In genomic region chr15:59656935-59657634, GRCh38 we compare ENCODE assay signal across 1 cellular context.
TF ChIP-seq lines count a peak whose summit lies in the region.

TSS of gene GTF2A2 (minus strand) at chr15:59657515. CDS start at chr15:59652277, 5,238 bp downstream.

TF ChIP-seq in GM12878, 131 proteins besides CTCF, POLR2A, EP300 and RAD21 (continued from another document and continues in another):
- TF ChIP-seq REST (IDR thresholded peaks at IDR 0.05; ENCODE audit: low read depth, low read length) (no peak), TAF1 (IDR thresholded peaks at IDR 0.05; ENCODE audit: borderline replicate concordance, low read depth, low read length) (peak; percentile 83), SPI1 (IDR thresholded peaks at IDR 0.05; ENCODE audit: borderline replicate concordance, insufficient read depth, low read depth, low read length) (peak; percentile 38; the same call in 1 of the 2 replicates), ELK1 (IDR thresholded peaks at IDR 0.05; ENCODE audit: low read depth, low read length) (no peak; the same call in 1 of the 2 replicates), MYB (IDR thresholded peaks at IDR 0.05; ENCODE audit: borderline replicate concordance, low read depth, low read length) (no peak), ZNF274 (IDR thresholded peaks at IDR 0.05; ENCODE audit: insufficient read depth, insufficient read length) (no peak), MLLT1 (IDR thresholded peaks at IDR 0.05) (peak; percentile 98), ZNF24 (IDR thresholded peaks at IDR 0.05) (0 out of 2 replicates have a peak, but pooled peaks have one; percentile 13), NR2C2 (IDR thresholded peaks at IDR 0.05; ENCODE audit: borderline replicate concordance, control insufficient read depth, insufficient read length, low read depth) (peak; percentile 56), SRF (IDR thresholded peaks at IDR 0.05; ENCODE audit: low read depth in 2 of 2, low read length in 2 of 2) (no peak), RAD51 (IDR thresholded peaks at IDR 0.05) (no peak), BACH1 (IDR thresholded peaks at IDR 0.05; ENCODE audit: borderline replicate concordance) (peak; percentile 74), CBX3 (IDR thresholded peaks at IDR 0.05; ENCODE audit: borderline replicate concordance, low read depth) (no peak), ATF3 (IDR thresholded peaks at IDR 0.05; ENCODE audit: borderline replicate concordance, extremely low read depth, low read depth, low read length) (no peak), CEBPZ (IDR thresholded peaks at IDR 0.05; ENCODE audit: low read depth, low read length) (no peak), EED (IDR thresholded peaks at IDR 0.05; ENCODE audit: low read depth) (peak; percentile 78), RB1 (IDR thresholded peaks at IDR 0.05; ENCODE audit: borderline replicate concordance) (peak; percentile 84; the same call in 1 of the 2 replicates), NBN (IDR thresholded peaks at IDR 0.05) (peak; percentile 75; the same call in 1 of the 2 replicates), ZNF622 (IDR thresholded peaks at IDR 0.05) (no peak), SUPT20H (IDR thresholded peaks at IDR 0.05; ENCODE audit: borderline replicate concordance, control insufficient read depth, low read depth, low read length) (no peak), PKNOX1 (IDR thresholded peaks at IDR 0.05) (peak; percentile 98), CBFB (IDR thresholded peaks at IDR 0.05; ENCODE audit: low read depth) (peak; percentile 99), E4F1 (IDR thresholded peaks at IDR 0.05; ENCODE audit: borderline replicate concordance, partially characterized antibody) (peak; percentile 73), ZNF217 (IDR thresholded peaks at IDR 0.05) (no peak), RUNX3 (IDR thresholded peaks at IDR 0.05; ENCODE audit: low read length) (peak; percentile 98), KDM1A (IDR thresholded peaks at IDR 0.05; ENCODE audit: borderline replicate concordance) (no peak), ATF2 (IDR thresholded peaks at IDR 0.05; ENCODE audit: low read length) (no peak), STAT3 (IDR thresholded peaks at IDR 0.05; ENCODE audit: low read depth, low read length) (no peak), CEBPB (IDR thresholded peaks at IDR 0.05; ENCODE audit: borderline replicate concordance in 1 of 2, low read depth in 2 of 2, low read length in 2 of 2) (no peak), YY1 (IDR thresholded peaks at IDR 0.05; ENCODE audit: low read depth, low read length) (0 out of 2 replicates have a peak, but pooled peaks have one; percentile 30), E2F8 (IDR thresholded peaks at IDR 0.05; ENCODE audit: low read depth, partially characterized antibody) (no peak), KAT2A (conservative IDR thresholded peaks at IDR 0.05; ENCODE audit: control insufficient read depth, low read depth, low read length) (no peak), SIN3A (IDR thresholded peaks at IDR 0.05; ENCODE audit: low read depth, low read length) (peak; percentile 36; the same call in 1 of the 2 replicates), POLR2AphosphoS2 (IDR thresholded peaks at IDR 0.05; ENCODE audit: low read depth, low read length) (peak; percentile 85), PBX3 (IDR thresholded peaks at IDR 0.05; ENCODE audit: insufficient replicate concordance, low read depth, low read length) (peak; percentile 97), ZNF384 (IDR thresholded peaks at IDR 0.05; ENCODE audit: borderline replicate concordance, low read depth, low read length) (no peak), MEF2B (IDR thresholded peaks at IDR 0.05; ENCODE audit: partially characterized antibody, poor library complexity, severe bottlenecking) (peak; percentile 14), ETV6 (conservative IDR thresholded peaks at IDR 0.05 in 1 of 2, IDR thresholded peaks at IDR 0.05 in 1 of 2; ENCODE audit: borderline replicate concordance in 1 of 2, low read depth in 1 of 2) (peak in 1 of 2 experiments; percentile 54; a peak in 1 of 4 replicates), NRF1 (conservative IDR thresholded peaks at IDR 0.05; ENCODE audit: low read depth, low read length) (no peak), ZZZ3 (IDR thresholded peaks at IDR 0.05; ENCODE audit: control insufficient read depth, insufficient read length, low read depth) (no peak), CHD1 (IDR thresholded peaks at IDR 0.05; ENCODE audit: low read depth, low read length) (no peak), SMC3 (IDR thresholded peaks at IDR 0.05; ENCODE audit: borderline replicate concordance, low read length) (no peak)
